In the genomic region with DNA sequence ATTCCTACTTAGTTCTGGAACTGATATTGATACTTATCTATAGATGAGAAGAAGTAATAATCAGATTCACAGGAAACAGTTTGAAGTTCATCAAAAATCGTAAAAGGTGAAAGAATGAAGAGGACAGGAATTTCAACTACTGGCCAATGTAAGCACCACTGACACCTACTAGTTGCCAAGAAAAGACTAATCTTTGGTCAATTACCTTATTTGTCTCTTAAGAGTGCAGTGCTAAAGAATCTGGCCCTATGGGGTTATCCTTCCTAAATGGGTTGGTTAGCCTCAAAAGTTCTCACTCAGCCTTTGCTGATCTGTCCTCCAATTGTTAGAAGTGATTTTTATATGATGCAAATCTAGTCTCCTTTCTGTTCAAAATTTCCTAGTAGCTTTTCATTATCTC, we compare ENCODE assay signal across 20 cellular contexts. TPM values are rescaled to one million over a fixed set of nuclear protein-coding genes. Genes with fewer than 3 reads are reported as not detected.
DNase-seq lines count a peak whose midpoint lies in the region; ATAC-seq lines count a peak whose summit lies in the region.
"Had no signal": no experiment of that assay in that cellular context is flagged by ENCODE, and none has a peak within 500 bp of the region (broad histone marks: within the 10 kb centered on the region; RNA-seq: fewer than 3 reads in every experiment).

No MANE protein-coding gene starts in this region.

- POLR2A ChIA-PET in activated naive CD8-positive, alpha-beta T cell treated with anti-CD3 and anti-CD28 coated beads, Interleukin-2, amount 10 ng/mL, durations not matched to agents 7 days and 5 days (lab: Charles Lee), result no interaction called here
- POLR2A ChIA-PET in naive thymus-derived CD8-positive, alpha-beta T cell (lab: Charles Lee), result no interaction called here

- 72 to 83% methylated on average over 1 of the region's 1 CpG for WGBS in GM23248 (ENCODE audit: low coverage in 1 of 2, low lambda C conversion rate in 2 of 2, missing lambda C conversion rate in 2 of 2), 2 experiments

- no peak for ATAC-seq in activated naive CD8-positive, alpha-beta T cell treated with anti-CD3 and anti-CD28 coated beads, Interleukin-2, amount 10 ng/mL, durations not matched to agents 7 days and 5 days (ENCODE audit: low read depth)
- no peak for ATAC-seq in activated naive CD8-positive, alpha-beta T cell treated with anti-CD3 and anti-CD28 coated beads, Interleukin-2, amount 50 U/mL, for 24 hours
- ATAC-seq in stimulated activated effector memory CD8-positive, alpha-beta T cell treated with anti-CD3 and anti-CD28 coated beads, Interleukin-12 subunit alpha, Interleukin-12 subunit beta, amount 100 ng/mL, for 72 hours, result no peak
- no peak for ATAC-seq in naive thymus-derived CD8-positive, alpha-beta T cell

- no peaks in the 10 kb centered on the region for H3K27me3 Mint-ChIP-seq in activated naive CD8-positive, alpha-beta T cell treated with anti-CD3 and anti-CD28 coated beads, Interleukin-2, amount 10 ng/mL, durations not matched to agents 7 days and 5 days
- H3K27me3 Mint-ChIP-seq in activated naive CD8-positive, alpha-beta T cell treated with anti-CD3 and anti-CD28 coated beads, Interleukin-2, amount 50 U/mL, for 24 hours, result no peaks in the 10 kb centered on the region
- H3K27me3 Mint-ChIP-seq in naive thymus-derived CD8-positive, alpha-beta T cell, result no peaks in the 10 kb centered on the region

- H3K9ac ChIP-seq in GM23248, result no peak overlapping the region
- H3K9ac ChIP-seq: KMS-11 had no signal

- peaks cover 7% of the 10 kb centered on the region for H3K4me1 Mint-ChIP-seq in activated naive CD8-positive, alpha-beta T cell treated with anti-CD3 and anti-CD28 coated beads, Interleukin-2, amount 10 ng/mL, durations not matched to agents 7 days and 5 days
- H3K4me1 Mint-ChIP-seq in activated naive CD8-positive, alpha-beta T cell treated with anti-CD3 and anti-CD28 coated beads, Interleukin-2, amount 50 U/mL, for 24 hours, result peaks cover 4% of the 10 kb centered on the region
- peaks cover 6% of the 10 kb centered on the region for H3K4me1 Mint-ChIP-seq in stimulated activated effector memory CD8-positive, alpha-beta T cell treated with anti-CD3 and anti-CD28 coated beads, Interleukin-12 subunit alpha, Interleukin-12 subunit beta, amount 100 ng/mL, for 72 hours
- H3K4me1 Mint-ChIP-seq in naive thymus-derived CD8-positive, alpha-beta T cell, result peaks cover 4 to 16% (median 6%) of the 10 kb centered on the region in 4 donors

- no peak for DNase-seq in activated naive CD8-positive, alpha-beta T cell treated with anti-CD3 and anti-CD28 coated beads, Interleukin-2, amount 10 ng/mL, durations not matched to agents 7 days and 5 days
- DNase-seq in activated naive CD8-positive, alpha-beta T cell treated with anti-CD3 and anti-CD28 coated beads, Interleukin-2, amount 50 U/mL, for 24 hours, result no peak
- DNase-seq in GM23248 (peak; percentile 19), astrocyte of the hippocampus (ENCODE audit: low read depth, low spot score) (peak; percentile 60), T-helper 9 cell (no peak)
- no peak for DNase-seq in stimulated activated effector memory CD8-positive, alpha-beta T cell treated with anti-CD3 and anti-CD28 coated beads, Interleukin-12 subunit alpha, Interleukin-12 subunit beta, amount 100 ng/mL, for 72 hours (ENCODE audit: low spot score in 2 of 2)
- no peak for DNase-seq in naive thymus-derived CD8-positive, alpha-beta T cell
- DNase-seq: BE2C, EL, GF-D8, H7, IMR-90, NCI-H1105, NCI-H146, NCI-H2029, NCI-H345, NCI-H524, Peyer's patch, SJCRH30 had no signal

- H3K4me3 ChIP-seq in GM23248, result no peak overlapping the region
- H3K4me3 ChIP-seq: Peyer's patch, SJCRH30 had no signal

- H3K9me2 ChIP-seq in GM23248 (ENCODE audit: insufficient read depth), result no peaks in the 10 kb centered on the region

- H3K79me2 ChIP-seq in GM23248 (ENCODE audit: insufficient read depth), result peaks cover 7% of the 10 kb centered on the region

- no peaks in the 10 kb centered on the region for H3K9me3 ChIP-seq in GM23248 (ENCODE audit: low read depth)
- H3K9me3 ChIP-seq: BE2C, Peyer's patch, SJCRH30 had no signal

- H4K20me1 ChIP-seq in GM23248 (ENCODE audit: insufficient read depth), result no peaks in the 10 kb centered on the region

- no peaks in the 10 kb centered on the region for H3K27me3 ChIP-seq in GM23248 (replicated peaks; ENCODE audit: insufficient read depth)
- H3K27me3 ChIP-seq: BE2C, Peyer's patch, SJCRH30 had no signal

- H3K9me3 Mint-ChIP-seq in activated naive CD8-positive, alpha-beta T cell treated with anti-CD3 and anti-CD28 coated beads, Interleukin-2, amount 10 ng/mL, durations not matched to agents 7 days and 5 days, result no peaks in the 10 kb centered on the region
- no peaks in the 10 kb centered on the region for H3K9me3 Mint-ChIP-seq in activated naive CD8-positive, alpha-beta T cell treated with anti-CD3 and anti-CD28 coated beads, Interleukin-2, amount 50 U/mL, for 24 hours
- no peaks in the 10 kb centered on the region for H3K9me3 Mint-ChIP-seq in stimulated activated effector memory CD8-positive, alpha-beta T cell treated with anti-CD3 and anti-CD28 coated beads, Interleukin-12 subunit alpha, Interleukin-12 subunit beta, amount 100 ng/mL, for 72 hours
- no peaks in the 10 kb centered on the region for H3K9me3 Mint-ChIP-seq in naive thymus-derived CD8-positive, alpha-beta T cell

- H3K4me2 ChIP-seq in GM23248 (ENCODE audit: unreplicated experiment), result no peak overlapping the region
- H3K4me2 ChIP-seq: KMS-11 had no signal

- in situ Hi-C loops in GM23248 (cut with MboI), result no loop called here

- H3K4me1 ChIP-seq in GM23248 (ENCODE audit: insufficient read depth), result no peaks in the 10 kb centered on the region
- H3K4me1 ChIP-seq: BE2C, Peyer's patch, SJCRH30 had no signal

- H2AFZ ChIP-seq in GM23248, result no peak overlapping the region

- peaks cover 37% of the 10 kb centered on the region for H3K36me3 Mint-ChIP-seq in activated naive CD8-positive, alpha-beta T cell treated with anti-CD3 and anti-CD28 coated beads, Interleukin-2, amount 10 ng/mL, durations not matched to agents 7 days and 5 days
- H3K36me3 Mint-ChIP-seq in activated naive CD8-positive, alpha-beta T cell treated with anti-CD3 and anti-CD28 coated beads, Interleukin-2, amount 50 U/mL, for 24 hours (ENCODE audit: low read depth), result peaks cover 55% of the 10 kb centered on the region
- peaks cover 81% of the 10 kb centered on the region for H3K36me3 Mint-ChIP-seq in stimulated activated effector memory CD8-positive, alpha-beta T cell treated with anti-CD3 and anti-CD28 coated beads, Interleukin-12 subunit alpha, Interleukin-12 subunit beta, amount 100 ng/mL, for 72 hours
- H3K36me3 Mint-ChIP-seq in naive thymus-derived CD8-positive, alpha-beta T cell, result peaks cover 4 to 74% (median 38%) of the 10 kb centered on the region in 3 donors

- H3K4me3 Mint-ChIP-seq in activated naive CD8-positive, alpha-beta T cell treated with anti-CD3 and anti-CD28 coated beads, Interleukin-2, amount 10 ng/mL, durations not matched to agents 7 days and 5 days, result no peak overlapping the region
- no peak overlapping the region for H3K4me3 Mint-ChIP-seq in activated naive CD8-positive, alpha-beta T cell treated with anti-CD3 and anti-CD28 coated beads, Interleukin-2, amount 50 U/mL, for 24 hours
- no peak overlapping the region for H3K4me3 Mint-ChIP-seq in stimulated activated effector memory CD8-positive, alpha-beta T cell treated with anti-CD3 and anti-CD28 coated beads, Interleukin-12 subunit alpha, Interleukin-12 subunit beta, amount 100 ng/mL, for 72 hours
- no peak overlapping the region for H3K4me3 Mint-ChIP-seq in naive thymus-derived CD8-positive, alpha-beta T cell

- H3K36me3 ChIP-seq in GM23248 (ENCODE audit: low read depth), result peaks cover 49% of the 10 kb centered on the region

- peak overlapping the region; percentile 11 for H3K27ac Mint-ChIP-seq in activated naive CD8-positive, alpha-beta T cell treated with anti-CD3 and anti-CD28 coated beads, Interleukin-2, amount 10 ng/mL, durations not matched to agents 7 days and 5 days
- H3K27ac Mint-ChIP-seq in activated naive CD8-positive, alpha-beta T cell treated with anti-CD3 and anti-CD28 coated beads, Interleukin-2, amount 50 U/mL, for 24 hours, result no peak overlapping the region
- peak overlapping the region; percentile 35 for H3K27ac Mint-ChIP-seq in stimulated activated effector memory CD8-positive, alpha-beta T cell treated with anti-CD3 and anti-CD28 coated beads, Interleukin-12 subunit alpha, Interleukin-12 subunit beta, amount 100 ng/mL, for 72 hours
- H3K27ac Mint-ChIP-seq in naive thymus-derived CD8-positive, alpha-beta T cell, result no peak overlapping the region

- H3F3A ChIP-seq in GM23248 (ENCODE audit: insufficient read depth), result no peaks in the 10 kb centered on the region; the same call in 1 of the 2 replicates

- no peak overlapping the region for H3K27ac ChIP-seq in GM23248
- H3K27ac ChIP-seq: KMS-11, Peyer's patch, SJCRH30 had no signal

RNA-seq across cellular contexts. Expression of gene ADSS2, which starts 29.5 kb away (rescaled TPM):
- total RNA-seq in activated naive CD8-positive, alpha-beta T cell treated with anti-CD3 and anti-CD28 coated beads, Interleukin-2, amount 10 ng/mL, durations not matched to agents 7 days and 5 days, result 10 to 100 TPM; 52.5 to 54.6 TPM
- total RNA-seq in GM23248 (2014; rRNA removed; shearing (Covaris generic)), result 48.7 and 55.0 TPM in 2 replicates
- polyA plus RNA-seq in GM23248 (2016; fragmentation: Nextera tagmentation; extraction: Ambion mirVana), result 38.8 and 41.5 TPM in 2 replicates
- total RNA-seq in naive thymus-derived CD8-positive, alpha-beta T cell, result 10 to 100 TPM; 59.3 to 62.0 TPM
- polyA plus RNA-seq in naive thymus-derived CD8-positive, alpha-beta T cell, result 10 to 100 TPM; 24.6 to 28.0 (median 27.5) TPM

RNA-seq across cellular contexts. Expression of gene CATSPERE, which starts 38.9 kb away (rescaled TPM):
- total RNA-seq in activated naive CD8-positive, alpha-beta T cell treated with anti-CD3 and anti-CD28 coated beads, Interleukin-2, amount 10 ng/mL, durations not matched to agents 7 days and 5 days, result 1 to 10 TPM; 1.1 to 1.6 TPM
- 1.0 and 1.2 TPM in 2 replicates for total RNA-seq in GM23248 (2014; rRNA removed; shearing (Covaris generic))
- 0.30 and 0.85 TPM in 2 replicates for polyA plus RNA-seq in GM23248 (2016; fragmentation: Nextera tagmentation; extraction: Ambion mirVana)
- 1 to 10 TPM; 2.4 to 2.7 TPM for total RNA-seq in naive thymus-derived CD8-positive, alpha-beta T cell
- polyA plus RNA-seq in naive thymus-derived CD8-positive, alpha-beta T cell, result 1 to 10 TPM in 1 of 3 donors, under 1 TPM in 2; 0.22 to 1.2 (median 0.61) TPM

Comparison
In these comparisons a context has a peak if more than half of its experiments do, and no peak if none do; other contexts are left out.
1. H3K27ac Mint-ChIP-seq: peak in activated naive CD8-positive, alpha-beta T cell treated with anti-CD3 and anti-CD28 coated beads, Interleukin-2, amount 10 ng/mL, durations not matched to agents 7 days and 5 days (single experiment) and stimulated activated effector memory CD8-positive, alpha-beta T cell treated with anti-CD3 and anti-CD28 coated beads, Interleukin-12 subunit alpha, Interleukin-12 subunit beta, amount 100 ng/mL, for 72 hours (single experiment); none in activated naive CD8-positive, alpha-beta T cell treated with anti-CD3 and anti-CD28 coated beads, Interleukin-2, amount 50 U/mL, for 24 hours (single experiment) and naive thymus-derived CD8-positive, alpha-beta T cell (0 of 10).
2. DNase-seq: peak in GM23248 (single experiment) and astrocyte of the hippocampus (single experiment); none in activated naive CD8-positive, alpha-beta T cell treated with anti-CD3 and anti-CD28 coated beads, Interleukin-2, amount 10 ng/mL, durations not matched to agents 7 days and 5 days (single experiment), activated naive CD8-positive, alpha-beta T cell treated with anti-CD3 and anti-CD28 coated beads, Interleukin-2, amount 50 U/mL, for 24 hours (single experiment), stimulated activated effector memory CD8-positive, alpha-beta T cell treated with anti-CD3 and anti-CD28 coated beads, Interleukin-12 subunit alpha, Interleukin-12 subunit beta, amount 100 ng/mL, for 72 hours (0 of 2), T-helper 9 cell (single experiment) and naive thymus-derived CD8-positive, alpha-beta T cell (0 of 10).